Comparison of ENCODE assay signal across 15 cellular contexts in the genomic region with DNA sequence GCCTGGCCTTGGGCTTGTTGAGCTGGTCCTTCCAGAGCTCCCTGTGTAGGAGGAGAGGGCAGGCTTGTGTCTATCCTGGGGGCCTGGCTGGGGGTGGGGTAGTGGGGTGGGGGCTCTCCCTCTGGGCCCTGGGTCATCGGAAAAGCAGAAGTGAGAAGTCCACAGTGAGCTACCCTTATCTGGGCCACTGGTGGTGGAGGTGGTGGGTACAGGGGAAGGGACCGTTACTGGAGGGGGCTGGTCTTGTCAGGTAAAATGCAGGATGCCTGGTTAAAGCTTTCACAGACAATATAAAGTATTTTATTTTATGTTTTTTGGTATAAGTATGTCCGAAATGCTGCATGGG. TPM values are rescaled to one million over a fixed set of nuclear protein-coding genes. Genes with fewer than 3 reads are reported as not detected.
A peak's percentile ranks its signal among the peaks of the same experiment; 100 is the strongest.
DNase-seq lines count a peak whose midpoint lies in the region; ATAC-seq and TF ChIP-seq lines count a peak whose summit lies in the region.
"Had no signal": no experiment of that assay in that cellular context is flagged by ENCODE, and none has a peak within 500 bp of the region (broad histone marks: within the 10 kb centered on the region; RNA-seq: fewer than 3 reads in every experiment).

No MANE protein-coding gene starts in this region.

- H3K27me3 Mint-ChIP-seq in dendritic cell treated with granulocyte-macrophage colony-stimulating factor and Interleukin-4, amounts not matched to agents 40 ng/mL and 50 ng/mL, for 4 days = peaks cover 12% of the 10 kb centered on the region
- H3K27me3 Mint-ChIP-seq in mesothelial cell of epicardium (ENCODE audit: low read depth) = peaks cover 14% of the 10 kb centered on the region
- H3K27me3 Mint-ChIP-seq in endodermal cell (ENCODE audit: insufficient read depth) = peaks cover 28% of the 10 kb centered on the region

- intact Hi-C loops in dendritic cell treated with granulocyte-macrophage colony-stimulating factor and Interleukin-4, amounts not matched to agents 40 ng/mL and 50 ng/mL, for 4 days (cut with micrococcal nuclease) = no loop called here
- intact Hi-C loops in gastrocnemius medialis (cut with DNase I; ENCODE audit: low total_unique reads) = no loop called here

- no peak overlapping the region for H3K9ac ChIP-seq in endodermal cell (ENCODE audit: extremely low read depth, low read length, poor library complexity, severe bottlenecking)

- no peaks in the 10 kb centered on the region for H3K9me3 Mint-ChIP-seq in dendritic cell treated with granulocyte-macrophage colony-stimulating factor and Interleukin-4, amounts not matched to agents 40 ng/mL and 50 ng/mL, for 4 days
- no peaks in the 10 kb centered on the region for H3K9me3 Mint-ChIP-seq in mesothelial cell of epicardium
- H3K9me3 Mint-ChIP-seq in endodermal cell = no peaks in the 10 kb centered on the region
- H3K9me3 Mint-ChIP-seq: activated T-helper 17 cell treated with anti-CD3 and anti-CD28 coated beads, Interleukin-2, amount 50 U/mL, for 72 hours; CD4-positive, CD25-positive, alpha-beta regulatory T cell had no signal

- H3K4me3 ChIP-seq in GM12865 (ENCODE audit: low read depth, low read length) (peak overlapping the region; percentile 51; the same call in 1 of the 2 replicates), gastrocnemius medialis (no peak overlapping the region), endodermal cell (ENCODE audit: low read length) (no peak overlapping the region)

- H3K4me1 ChIP-seq in gastrocnemius medialis = no peaks in the 10 kb centered on the region
- no peaks in the 10 kb centered on the region for H3K4me1 ChIP-seq in endodermal cell (ENCODE audit: control insufficient read depth, insufficient read depth, low read length)

- DNase-seq in GM12865 (ENCODE audit: low read depth) = peak; percentile 40
- DNase-seq in GM20000 (ENCODE audit: low spot score) = peak; percentile 57
- no peak for DNase-seq in gastrocnemius medialis
- DNase-seq in activated gamma-delta T cell (lab: John Stamatoyannopoulos, UW) = no peak
- no peak for DNase-seq in mesothelial cell of epicardium (ENCODE audit: low spot score in 2 of 2, unreplicated experiment in 2 of 2)
- no peak for DNase-seq in endodermal cell
- DNase-seq: CD4-positive, CD25-positive, alpha-beta regulatory T cell; cerebellar nuclear complex; WERI-Rb-1 had no signal

- in situ Hi-C loops in gastrocnemius medialis (cut with MboI; ENCODE audit: low sequenced_read_pairs in 4 of 4) = no loop called here

- H3K36me3 Mint-ChIP-seq in dendritic cell treated with granulocyte-macrophage colony-stimulating factor and Interleukin-4, amounts not matched to agents 40 ng/mL and 50 ng/mL, for 4 days (ENCODE audit: low read depth) = peaks cover 23% of the 10 kb centered on the region
- H3K36me3 Mint-ChIP-seq in mesothelial cell of epicardium (no peaks in the 10 kb centered on the region), endodermal cell (ENCODE audit: low read depth) (no peaks in the 10 kb centered on the region)
- H3K36me3 Mint-ChIP-seq: CD4-positive, CD25-positive, alpha-beta regulatory T cell had no signal

- H3K4me1 Mint-ChIP-seq in dendritic cell treated with granulocyte-macrophage colony-stimulating factor and Interleukin-4, amounts not matched to agents 40 ng/mL and 50 ng/mL, for 4 days (ENCODE audit: low read depth) = peaks cover 63% of the 10 kb centered on the region
- H3K4me1 Mint-ChIP-seq in mesothelial cell of epicardium (no peaks in the 10 kb centered on the region), endodermal cell (peaks cover 4% of the 10 kb centered on the region)

- ATAC-seq in HG03175 (IDR thresholded peaks at IDR 0.05; ENCODE audit: unreplicated experiment) (peak; percentile 32), gastrocnemius medialis (no peak)
- ATAC-seq: HCT116 had no signal

- H3K9me3 ChIP-seq in gastrocnemius medialis (no peaks in the 10 kb centered on the region), endodermal cell (ENCODE audit: control insufficient read depth, low read length) (no peaks in the 10 kb centered on the region)

- TF ChIP-seq CTCF in GM12865 (IDR thresholded peaks at IDR 0.05; ENCODE audit: insufficient read depth, low read depth, low read length, missing control alignments) (no peak), GM20000 (IDR thresholded peaks at IDR 0.05; ENCODE audit: extremely low read depth, missing control alignments) (no peak), gastrocnemius medialis (IDR thresholded peaks at IDR 0.05 in 4 of 5, conservative IDR thresholded peaks at IDR 0.05 in 1 of 5) (no peak), mesothelial cell of epicardium (IDR thresholded peaks at IDR 0.05; ENCODE audit: unreplicated experiment) (no peak), endodermal cell (conservative IDR thresholded peaks at IDR 0.05) (no peak)

- H3K4me3 Mint-ChIP-seq in dendritic cell treated with granulocyte-macrophage colony-stimulating factor and Interleukin-4, amounts not matched to agents 40 ng/mL and 50 ng/mL, for 4 days = peak overlapping the region; percentile 66
- H3K4me3 Mint-ChIP-seq in mesothelial cell of epicardium = no peak overlapping the region
- no peak overlapping the region for H3K4me3 Mint-ChIP-seq in endodermal cell
- H3K4me3 Mint-ChIP-seq: activated T-helper 17 cell treated with anti-CD3 and anti-CD28 coated beads, Interleukin-2, amount 50 U/mL, for 72 hours; CD4-positive, CD25-positive, alpha-beta regulatory T cell had no signal

- H3K27me3 ChIP-seq in gastrocnemius medialis (peaks cover 0 to 12% (median 10%) of the 10 kb centered on the region in 3 donors), endodermal cell (ENCODE audit: control insufficient read depth, insufficient read depth, low read length, poor library complexity, severe bottlenecking) (peaks cover 8% of the 10 kb centered on the region)

- WGBS in endodermal cell (ENCODE audit: insufficient coverage in 1 of 2, insufficient read length in 1 of 2), 2 experiments = 80% methylated on average over 2 of the region's 3 CpGs; no CpG with 5 or more reads in 1 of the 2 experiments

- H3K27ac ChIP-seq in gastrocnemius medialis (no peak overlapping the region), endodermal cell (ENCODE audit: low read depth, low read length) (no peak overlapping the region)
- H3K27ac ChIP-seq: WERI-Rb-1 had no signal

- H3K36me3 ChIP-seq in gastrocnemius medialis (no peaks in the 10 kb centered on the region), endodermal cell (ENCODE audit: control insufficient read depth, insufficient read depth, low read length) (no peaks in the 10 kb centered on the region)
- H3K36me3 ChIP-seq: WERI-Rb-1 had no signal

- H3K27ac Mint-ChIP-seq in dendritic cell treated with granulocyte-macrophage colony-stimulating factor and Interleukin-4, amounts not matched to agents 40 ng/mL and 50 ng/mL, for 4 days = peak overlapping the region; percentile 92
- H3K27ac Mint-ChIP-seq in mesothelial cell of epicardium (no peak overlapping the region), endodermal cell (no peak overlapping the region)
- H3K27ac Mint-ChIP-seq: activated T-helper 17 cell treated with anti-CD3 and anti-CD28 coated beads, Interleukin-2, amount 50 U/mL, for 72 hours had no signal

- TF ChIP-seq POLR2A in gastrocnemius medialis (IDR thresholded peaks at IDR 0.05) = no peak

RNA-seq across cellular contexts. Expression of a gene that starts 0.3 kb away (rescaled TPM):
- total RNA-seq in gastrocnemius medialis (1 to 10 TPM in 1 of 4 donors, under 1 TPM in 2, not detected in 1; 0.87 to 1.3 (median 0.98) TPM), mesothelial cell of epicardium (not detected in 3 replicates), endodermal cell (not detected)
- not detected for polyA plus RNA-seq in endodermal cell (2013, experiment 1 of 2)
- not detected for polyA plus RNA-seq in endodermal cell (2013, experiment 2 of 2)
- total RNA-seq: renal cortical epithelial cell had no signal

RNA-seq across cellular contexts. Expression of a gene that starts 27.4 kb away (rescaled TPM):
- total RNA-seq in gastrocnemius medialis (not detected), mesothelial cell of epicardium (0.50 to 1.0 TPM (median 0.94 TPM) in 3 replicates), endodermal cell (1 to 10 TPM; 1.4 to 1.8 TPM)
- polyA plus RNA-seq in endodermal cell (2013, experiment 1 of 2) = 0.28 TPM
- 0.54 TPM for polyA plus RNA-seq in endodermal cell (2013, experiment 2 of 2)
- total RNA-seq: activated T-helper 17 cell treated with anti-CD3 and anti-CD28 coated beads, Interleukin-2, amount 50 U/mL, for 72 hours; CD4-positive, CD25-positive, alpha-beta regulatory T cell; left cardiac atrium; renal cortical epithelial cell had no signal
- polyA plus RNA-seq: CD4-positive, CD25-positive, alpha-beta regulatory T cell had no signal

RNA-seq across cellular contexts. Expression of a gene that starts 30.0 kb away (rescaled TPM):
- total RNA-seq in gastrocnemius medialis = not detected
- total RNA-seq in mesothelial cell of epicardium = not detected in 3 replicates
- total RNA-seq in endodermal cell = not detected
- polyA plus RNA-seq in endodermal cell (2013, experiment 1 of 2) = not detected
- polyA plus RNA-seq in endodermal cell (2013, experiment 2 of 2) = not detected
- total RNA-seq: CD4-positive, CD25-positive, alpha-beta regulatory T cell; left cardiac atrium; renal cortical epithelial cell had no signal
- polyA plus RNA-seq: CD4-positive, CD25-positive, alpha-beta regulatory T cell had no signal

RNA-seq across cellular contexts. Expression of a gene that starts 40.5 kb away (rescaled TPM):
- total RNA-seq in gastrocnemius medialis (under 1 TPM in 1 of 4 donors, not detected in 3; 0.13 TPM), mesothelial cell of epicardium (not detected in 3 replicates), endodermal cell (not detected)
- not detected for polyA plus RNA-seq in endodermal cell (2013, experiment 1 of 2)
- polyA plus RNA-seq in endodermal cell (2013, experiment 2 of 2) = not detected
- total RNA-seq: activated T-helper 17 cell treated with anti-CD3 and anti-CD28 coated beads, Interleukin-2, amount 50 U/mL, for 72 hours; CD4-positive, CD25-positive, alpha-beta regulatory T cell; renal cortical epithelial cell had no signal
- polyA plus RNA-seq: CD4-positive, CD25-positive, alpha-beta regulatory T cell had no signal

RNA-seq across cellular contexts. Expression of a gene that starts 45.3 kb away (rescaled TPM):
- 1 to 10 TPM in 1 of 4 donors, under 1 TPM in 1, not detected in 2; 0.73 to 1.2 TPM for total RNA-seq in gastrocnemius medialis
- not detected in 3 replicates for total RNA-seq in mesothelial cell of epicardium
- not detected for total RNA-seq in endodermal cell
- polyA plus RNA-seq in endodermal cell (2013, experiment 1 of 2) = not detected
- not detected for polyA plus RNA-seq in endodermal cell (2013, experiment 2 of 2)
- total RNA-seq: renal cortical epithelial cell had no signal

Comparison
In these comparisons a context has a peak if more than half of its experiments do, and no peak if none do; other contexts are left out.
1. DNase-seq: peak in GM12865 (single experiment) and GM20000 (single experiment); none in gastrocnemius medialis (0 of 2), activated gamma-delta T cell (single experiment), mesothelial cell of epicardium (0 of 2) and endodermal cell (single experiment).